In the genomic region with DNA sequence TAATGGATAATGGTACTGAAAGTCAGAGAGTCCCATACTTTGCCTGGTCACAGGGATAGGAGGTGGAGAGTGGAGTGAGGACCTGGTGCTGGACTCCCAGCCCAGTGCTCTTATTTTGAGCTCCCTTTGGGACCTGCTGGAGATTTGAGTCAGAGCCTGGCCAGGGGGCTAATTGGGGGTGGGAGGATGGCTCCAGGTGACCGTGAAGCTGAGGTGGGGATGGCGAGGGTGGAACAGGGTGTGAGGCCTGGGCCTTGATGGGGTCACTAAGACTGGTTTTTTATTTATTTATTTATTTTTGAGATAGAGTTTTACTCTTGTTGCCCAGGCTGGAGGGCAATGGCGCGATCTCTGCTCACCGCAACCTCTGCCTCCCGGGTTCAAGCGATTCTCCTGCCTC, we compare ENCODE assay signal across 17 cellular contexts. TPM values are rescaled to one million over a fixed set of nuclear protein-coding genes. Genes with fewer than 3 reads are reported as not detected.
A peak's percentile ranks its signal among the peaks of the same experiment; 100 is the strongest.
DNase-seq lines count a peak whose midpoint lies in the region; ATAC-seq and TF ChIP-seq lines count a peak whose summit lies in the region.
"Had no signal": no experiment of that assay in that cellular context is flagged by ENCODE, and none has a peak within 500 bp of the region (broad histone marks: within the 10 kb centered on the region; RNA-seq: fewer than 3 reads in every experiment).

No MANE protein-coding gene starts in this region.

- peaks cover 12% of the 10 kb centered on the region for H3K4me1 Mint-ChIP-seq in activated CD8-positive, alpha-beta memory T cell treated with anti-CD3 and anti-CD28 coated beads, Interleukin-2, amount 10 ng/mL, durations not matched to agents 7 days and 5 days
- peaks cover 21% of the 10 kb centered on the region for H3K4me1 Mint-ChIP-seq in activated T-helper 2 cell treated with anti-CD3 and anti-CD28 coated beads, Interferon-gamma antibody, Interleukin-2, Interleukin-4, amounts not matched to agents 10 μg/mL and 5 μg/mL and 100 μg/mL, durations not matched to agents 14 hours and 24 hours and 36 hours (ENCODE audit: low read depth)
- H3K4me1 Mint-ChIP-seq in stimulated activated naive CD8-positive, alpha-beta T cell treated with anti-CD3 and anti-CD28 coated beads, Interleukin-15, amount 100 ng/mL, for 72 hours = peaks cover 26% of the 10 kb centered on the region

- H3K36me3 ChIP-seq in sigmoid colon (no peaks in the 10 kb centered on the region), vagina (no peaks in the 10 kb centered on the region)

- TF ChIP-seq CTCF in sigmoid colon (IDR thresholded peaks at IDR 0.05) (no peak), vagina (IDR thresholded peaks at IDR 0.05) (no peak)

- peaks cover 2% of the 10 kb centered on the region for H3K27me3 Mint-ChIP-seq in activated CD8-positive, alpha-beta memory T cell treated with anti-CD3 and anti-CD28 coated beads, Interleukin-2, amount 10 ng/mL, durations not matched to agents 7 days and 5 days
- H3K27me3 Mint-ChIP-seq in activated T-helper 2 cell treated with anti-CD3 and anti-CD28 coated beads, Interferon-gamma antibody, Interleukin-2, Interleukin-4, amounts not matched to agents 10 μg/mL and 5 μg/mL and 100 μg/mL, durations not matched to agents 14 hours and 24 hours and 36 hours (ENCODE audit: low read depth) = no peaks in the 10 kb centered on the region
- peaks cover 6% of the 10 kb centered on the region for H3K27me3 Mint-ChIP-seq in stimulated activated naive CD8-positive, alpha-beta T cell treated with anti-CD3 and anti-CD28 coated beads, Interleukin-15, amount 100 ng/mL, for 72 hours

- H3K9me3 ChIP-seq in sigmoid colon = no peaks in the 10 kb centered on the region
- H3K9me3 ChIP-seq in vagina = no peaks in the 10 kb centered on the region
- H3K9me3 ChIP-seq: Caco-2 had no signal

- H3K4me3 Mint-ChIP-seq in activated CD8-positive, alpha-beta memory T cell treated with anti-CD3 and anti-CD28 coated beads, Interleukin-2, amount 10 ng/mL, durations not matched to agents 7 days and 5 days = no peak overlapping the region
- H3K4me3 Mint-ChIP-seq in activated T-helper 2 cell treated with anti-CD3 and anti-CD28 coated beads, Interferon-gamma antibody, Interleukin-2, Interleukin-4, amounts not matched to agents 10 μg/mL and 5 μg/mL and 100 μg/mL, durations not matched to agents 14 hours and 24 hours and 36 hours (ENCODE audit: low read depth) = no peak overlapping the region
- H3K4me3 Mint-ChIP-seq in stimulated activated naive CD8-positive, alpha-beta T cell treated with anti-CD3 and anti-CD28 coated beads, Interleukin-15, amount 100 ng/mL, for 72 hours = no peak overlapping the region
- H3K4me3 Mint-ChIP-seq: CD14-positive monocyte; CD8-positive, alpha-beta T cell had no signal

- no peak overlapping the region for H3K27ac Mint-ChIP-seq in activated CD8-positive, alpha-beta memory T cell treated with anti-CD3 and anti-CD28 coated beads, Interleukin-2, amount 10 ng/mL, durations not matched to agents 7 days and 5 days
- H3K27ac Mint-ChIP-seq in activated T-helper 2 cell treated with anti-CD3 and anti-CD28 coated beads, Interferon-gamma antibody, Interleukin-2, Interleukin-4, amounts not matched to agents 10 μg/mL and 5 μg/mL and 100 μg/mL, durations not matched to agents 14 hours and 24 hours and 36 hours = no peak overlapping the region
- H3K27ac Mint-ChIP-seq in stimulated activated naive CD8-positive, alpha-beta T cell treated with anti-CD3 and anti-CD28 coated beads, Interleukin-15, amount 100 ng/mL, for 72 hours = no peak overlapping the region
- H3K27ac Mint-ChIP-seq: CD8-positive, alpha-beta T cell had no signal

- no peak overlapping the region for H3K4me3 ChIP-seq in sigmoid colon
- no peak overlapping the region for H3K4me3 ChIP-seq in vagina

- TF ChIP-seq POLR2A in sigmoid colon (IDR thresholded peaks at IDR 0.05) = no peak
- no peak for TF ChIP-seq POLR2A in vagina (IDR thresholded peaks at IDR 0.05)

- no peak for ATAC-seq in activated CD8-positive, alpha-beta memory T cell treated with anti-CD3 and anti-CD28 coated beads, Interleukin-2, amount 10 ng/mL, durations not matched to agents 7 days and 5 days
- no peak for ATAC-seq in stimulated activated naive CD8-positive, alpha-beta T cell treated with anti-CD3 and anti-CD28 coated beads, Interleukin-15, amount 100 ng/mL, for 72 hours
- ATAC-seq: CD8-positive, alpha-beta T cell had no signal

- H3K27ac ChIP-seq in sigmoid colon (no peak overlapping the region), vagina (no peak overlapping the region)
- H3K27ac ChIP-seq: 22Rv1, HL-60 had no signal

- TF ChIP-seq EP300 in sigmoid colon (IDR thresholded peaks at IDR 0.05) = no peak

- intact Hi-C loops in sigmoid colon (cut with DNase I) = no loop called here
- intact Hi-C loops in vagina (cut with DNase I) = loop anchor here (10.0 kb wide), 1 partner anchor 347 kb away; the partner anchor contains the start of gene AHCYL1
- intact Hi-C loops in activated T-helper 2 cell treated with anti-CD3 and anti-CD28 coated beads, Interferon-gamma antibody, Interleukin-2, Interleukin-4, amounts not matched to agents 10 μg/mL and 5 μg/mL and 100 μg/mL, durations not matched to agents 14 hours and 24 hours and 36 hours (cut with micrococcal nuclease) = no loop called here

- DNase-seq in activated CD8-positive, alpha-beta memory T cell treated with anti-CD3 and anti-CD28 coated beads, Interleukin-2, amount 10 ng/mL, durations not matched to agents 7 days and 5 days = peak; percentile 18
- DNase-seq in activated CD8-positive, alpha-beta memory T cell treated with anti-CD3 and anti-CD28 coated beads, Interleukin-2, amount 50 U/mL, for 4 hours = no peak
- DNase-seq in islet precursor cell (peak; percentile 22), sigmoid colon (peak; percentile 21), vagina (ENCODE audit: extremely low spot score in 2 of 2) (peak; percentile 40 to 71)
- no peak for DNase-seq in activated T-helper 2 cell treated with anti-CD3 and anti-CD28 coated beads, Interferon-gamma antibody, Interleukin-2, Interleukin-4, amounts not matched to agents 10 μg/mL and 5 μg/mL and 100 μg/mL, durations not matched to agents 14 hours and 24 hours and 36 hours (ENCODE audit: low spot score)
- DNase-seq in stimulated activated naive CD8-positive, alpha-beta T cell treated with anti-CD3 and anti-CD28 coated beads, Interleukin-15, amount 100 ng/mL, for 72 hours = no peak
- DNase-seq in activated CD4-positive, CD25-positive, alpha-beta regulatory T cell treated with anti-CD3 and anti-CD28 coated beads, Interleukin-2, amount 50 U/mL, for 72 hours = no peak
- DNase-seq: Caco-2, DND-41, GDM1, GOT3 had no signal

- CTCF ChIA-PET in activated CD8-positive, alpha-beta memory T cell treated with anti-CD3 and anti-CD28 coated beads, Interleukin-2, amount 10 ng/mL, durations not matched to agents 7 days and 5 days (lab: Charles Lee) = interaction anchor here (0.7 to 10.0 kb wide), 12 partner anchors 11 to 423 kb away, joined by 3 to 269 read pairs (median 4); partner anchors contain the start of genes AHCYL1, AMPD2 and GNAT2

- H3K4me1 ChIP-seq in sigmoid colon (peaks cover 0 to 20% (median 15%) of the 10 kb centered on the region in 4 donors), vagina (peaks cover 37% of the 10 kb centered on the region)

- H3K27me3 ChIP-seq in sigmoid colon (no peaks in the 10 kb centered on the region), vagina (no peaks in the 10 kb centered on the region)

- H3K36me3 Mint-ChIP-seq in activated CD8-positive, alpha-beta memory T cell treated with anti-CD3 and anti-CD28 coated beads, Interleukin-2, amount 10 ng/mL, durations not matched to agents 7 days and 5 days = no peaks in the 10 kb centered on the region
- H3K36me3 Mint-ChIP-seq in activated T-helper 2 cell treated with anti-CD3 and anti-CD28 coated beads, Interferon-gamma antibody, Interleukin-2, Interleukin-4, amounts not matched to agents 10 μg/mL and 5 μg/mL and 100 μg/mL, durations not matched to agents 14 hours and 24 hours and 36 hours (ENCODE audit: low read depth) = peaks cover 3% of the 10 kb centered on the region
- H3K36me3 Mint-ChIP-seq: CD8-positive, alpha-beta T cell had no signal

- H3K9me3 Mint-ChIP-seq in activated CD8-positive, alpha-beta memory T cell treated with anti-CD3 and anti-CD28 coated beads, Interleukin-2, amount 10 ng/mL, durations not matched to agents 7 days and 5 days (ENCODE audit: low read depth) = no peaks in the 10 kb centered on the region
- H3K9me3 Mint-ChIP-seq in activated T-helper 2 cell treated with anti-CD3 and anti-CD28 coated beads, Interferon-gamma antibody, Interleukin-2, Interleukin-4, amounts not matched to agents 10 μg/mL and 5 μg/mL and 100 μg/mL, durations not matched to agents 14 hours and 24 hours and 36 hours = no peaks in the 10 kb centered on the region
- no peaks in the 10 kb centered on the region for H3K9me3 Mint-ChIP-seq in stimulated activated naive CD8-positive, alpha-beta T cell treated with anti-CD3 and anti-CD28 coated beads, Interleukin-15, amount 100 ng/mL, for 72 hours
- H3K9me3 Mint-ChIP-seq: CD14-positive monocyte; CD8-positive, alpha-beta T cell had no signal

- 89 to 94% methylated on average over 7 of the region's 7 CpGs for WGBS in sigmoid colon, 2 donors

RNA-seq across cellular contexts. Expression of gene AMPD2, which starts 17.8 kb away (rescaled TPM):
- 100 to 1,000 TPM in 1 of 2 experiments, 10 to 100 TPM in 1; 90.4 to 113 TPM for total RNA-seq in activated CD8-positive, alpha-beta memory T cell treated with anti-CD3 and anti-CD28 coated beads, Interleukin-2, amount 10 ng/mL, durations not matched to agents 7 days and 5 days
- total RNA-seq in sigmoid colon (10 to 100 TPM; 19.9 to 47.5 (median 29.4) TPM), vagina (38.5 TPM)
- polyA plus RNA-seq in sigmoid colon = 10 to 100 TPM in 1 of 3 donors, 1 to 10 TPM in 2; 6.5 to 31.3 (median 6.6) TPM
- total RNA-seq in activated T-helper 2 cell treated with anti-CD3 and anti-CD28 coated beads, Interferon-gamma antibody, Interleukin-2, Interleukin-4, amounts not matched to agents 10 μg/mL and 5 μg/mL and 100 μg/mL, durations not matched to agents 14 hours and 24 hours and 36 hours = 77.5 and 78.4 TPM in 2 replicates

RNA-seq across cellular contexts. Expression of gene GNAT2, which starts 18.0 kb away (rescaled TPM):
- not detected for total RNA-seq in activated CD8-positive, alpha-beta memory T cell treated with anti-CD3 and anti-CD28 coated beads, Interleukin-2, amount 10 ng/mL, durations not matched to agents 7 days and 5 days
- total RNA-seq in sigmoid colon (not detected), vagina (not detected)
- polyA plus RNA-seq in sigmoid colon = under 1 TPM in 1 of 3 donors, not detected in 2; 0.10 TPM
- total RNA-seq in activated T-helper 2 cell treated with anti-CD3 and anti-CD28 coated beads, Interferon-gamma antibody, Interleukin-2, Interleukin-4, amounts not matched to agents 10 μg/mL and 5 μg/mL and 100 μg/mL, durations not matched to agents 14 hours and 24 hours and 36 hours = 0.18 TPM in 1 of 2 replicates, not detected in the other
- total RNA-seq: A673; Caco-2; CD8-positive, alpha-beta T cell had no signal
- polyA plus RNA-seq: CD14-positive monocyte had no signal

RNA-seq across cellular contexts. Expression of gene GSTM4, which starts 18.5 kb away (rescaled TPM):
- 1 to 10 TPM; 5.7 to 6.7 TPM for total RNA-seq in activated CD8-positive, alpha-beta memory T cell treated with anti-CD3 and anti-CD28 coated beads, Interleukin-2, amount 10 ng/mL, durations not matched to agents 7 days and 5 days
- total RNA-seq in sigmoid colon = 10 to 100 TPM; 31.4 to 73.1 (median 44.8) TPM
- polyA plus RNA-seq in sigmoid colon = 10 to 100 TPM; 47.0 to 69.4 (median 52.3) TPM
- total RNA-seq in vagina = 36.1 TPM
- 13.6 and 13.9 TPM in 2 replicates for total RNA-seq in activated T-helper 2 cell treated with anti-CD3 and anti-CD28 coated beads, Interferon-gamma antibody, Interleukin-2, Interleukin-4, amounts not matched to agents 10 μg/mL and 5 μg/mL and 100 μg/mL, durations not matched to agents 14 hours and 24 hours and 36 hours

RNA-seq across cellular contexts. Expression of gene GSTM2, which starts 30.4 kb away (rescaled TPM):
- 10 to 100 TPM in 1 of 2 experiments, 1 to 10 TPM in 1; 8.0 to 17.8 TPM for total RNA-seq in activated CD8-positive, alpha-beta memory T cell treated with anti-CD3 and anti-CD28 coated beads, Interleukin-2, amount 10 ng/mL, durations not matched to agents 7 days and 5 days
- total RNA-seq in sigmoid colon (100 to 1,000 TPM in 1 of 4 donors, 10 to 100 TPM in 3; 42.5 to 139 (median 60.5) TPM), vagina (130 TPM)
- polyA plus RNA-seq in sigmoid colon = 10 to 100 TPM in 2 of 3 donors, 1 to 10 TPM in 1; 4.9 to 22.3 (median 12.6) TPM
- total RNA-seq in activated T-helper 2 cell treated with anti-CD3 and anti-CD28 coated beads, Interferon-gamma antibody, Interleukin-2, Interleukin-4, amounts not matched to agents 10 μg/mL and 5 μg/mL and 100 μg/mL, durations not matched to agents 14 hours and 24 hours and 36 hours = 30.1 and 32.3 TPM in 2 replicates

RNA-seq across cellular contexts. Expression of gene GSTM1, which starts 50.2 kb away (rescaled TPM):
- total RNA-seq in activated CD8-positive, alpha-beta memory T cell treated with anti-CD3 and anti-CD28 coated beads, Interleukin-2, amount 10 ng/mL, durations not matched to agents 7 days and 5 days = not detected
- total RNA-seq in sigmoid colon (10 to 100 TPM in 1 of 4 donors, not detected in 3; 12.7 TPM), vagina (156 TPM)
- polyA plus RNA-seq in sigmoid colon = 10 to 100 TPM in 2 of 3 donors, under 1 TPM in 1; 0.39 to 27.6 (median 21.3) TPM
- 112 and 113 TPM in 2 replicates for total RNA-seq in activated T-helper 2 cell treated with anti-CD3 and anti-CD28 coated beads, Interferon-gamma antibody, Interleukin-2, Interleukin-4, amounts not matched to agents 10 μg/mL and 5 μg/mL and 100 μg/mL, durations not matched to agents 14 hours and 24 hours and 36 hours
- total RNA-seq: Caco-2 had no signal

Comparison
In these comparisons a context has a peak if more than half of its experiments do, and no peak if none do; other contexts are left out.
1. DNase-seq: peak in activated CD8-positive, alpha-beta memory T cell treated with anti-CD3 and anti-CD28 coated beads, Interleukin-2, amount 10 ng/mL, durations not matched to agents 7 days and 5 days (single experiment), islet precursor cell (single experiment), sigmoid colon (single experiment) and vagina (2 of 2); none in activated CD8-positive, alpha-beta memory T cell treated with anti-CD3 and anti-CD28 coated beads, Interleukin-2, amount 50 U/mL, for 4 hours (single experiment), activated T-helper 2 cell treated with anti-CD3 and anti-CD28 coated beads, Interferon-gamma antibody, Interleukin-2, Interleukin-4, amounts not matched to agents 10 μg/mL and 5 μg/mL and 100 μg/mL, durations not matched to agents 14 hours and 24 hours and 36 hours (single experiment), stimulated activated naive CD8-positive, alpha-beta T cell treated with anti-CD3 and anti-CD28 coated beads, Interleukin-15, amount 100 ng/mL, for 72 hours (0 of 2) and activated CD4-positive, CD25-positive, alpha-beta regulatory T cell treated with anti-CD3 and anti-CD28 coated beads, Interleukin-2, amount 50 U/mL, for 72 hours (single experiment).